Comparison of ENCODE assay signal across 13 cellular contexts in genomic region chr4:186669735-186670134, GRCh38. TPM values are rescaled to one million over a fixed set of nuclear protein-coding genes. Genes with fewer than 3 reads are reported as not detected.
DNase-seq lines count a peak whose midpoint lies in the region; ATAC-seq and TF ChIP-seq lines count a peak whose summit lies in the region.
"Had no signal": no experiment of that assay in that cellular context is flagged by ENCODE, and none has a peak within 500 bp of the region (broad histone marks: within the 10 kb centered on the region; RNA-seq: fewer than 3 reads in every experiment).

No MANE protein-coding gene starts in this region.

- CTCF ChIA-PET in T-cell (lab: Charles Lee), result no interaction called here

- 6 to 18% methylated on average over 5 of the region's 5 CpGs for WGBS in gastroesophageal sphincter (ENCODE audit: low coverage in 1 of 2), 2 donors

- H3K27me3 ChIP-seq in gastroesophageal sphincter (no peaks in the 10 kb centered on the region), neural progenitor cell (no peaks in the 10 kb centered on the region)

- TF ChIP-seq CTCF in C4-2B (conservative IDR thresholded peaks at IDR 0.05), result peak; percentile 34
- TF ChIP-seq CTCF in VCaP (conservative IDR thresholded peaks at IDR 0.05), result peak; percentile 36
- TF ChIP-seq CTCF in gastroesophageal sphincter (IDR thresholded peaks at IDR 0.05), result no peak
- TF ChIP-seq CTCF in neural progenitor cell (IDR thresholded peaks at IDR 0.05), result no peak

- peak overlapping the region; percentile 61 for H3K4me2 ChIP-seq in neural progenitor cell

- H3K4me3 ChIP-seq in gastroesophageal sphincter (no peak overlapping the region), neural progenitor cell (no peak overlapping the region)

- no peak for TF ChIP-seq POLR2A in gastroesophageal sphincter (IDR thresholded peaks at IDR 0.05)

- no peaks in the 10 kb centered on the region for H3K9me3 ChIP-seq in gastroesophageal sphincter
- no peaks in the 10 kb centered on the region for H3K9me3 ChIP-seq in neural progenitor cell (ENCODE audit: low read depth)

- H3K4me1 ChIP-seq in gastroesophageal sphincter, result peaks cover 0 to 54% (median 6%) of the 10 kb centered on the region in 3 donors
- H3K4me1 ChIP-seq in neural progenitor cell, result peaks cover 33% of the 10 kb centered on the region

- peaks cover 3% of the 10 kb centered on the region for H3K27me3 Mint-ChIP-seq in neural progenitor cell (ENCODE audit: insufficient read depth, low read depth)
- peaks cover 0 to 4% of the 10 kb centered on the region in 2 donors for H3K27me3 Mint-ChIP-seq in T-cell
- H3K27me3 Mint-ChIP-seq: activated CD8-positive, alpha-beta memory T cell treated with anti-CD3 and anti-CD28 coated beads, Interleukin-2, amount 10 ng/mL, durations not matched to agents 7 days and 5 days; stimulated activated naive CD8-positive, alpha-beta T cell treated with anti-CD3 and anti-CD28 coated beads, Interleukin-15, Interleukin-2, amounts not matched to agents 100 ng/mL and 50 ng/mL, for 24 hours had no signal

- H3K79me2 ChIP-seq in neural progenitor cell (ENCODE audit: low read depth), result peaks cover 99% of the 10 kb centered on the region

- H3K27ac ChIP-seq in C4-2B (no peak overlapping the region), VCaP (peak overlapping the region; percentile 9; the same call in 1 of the 2 replicates), gastroesophageal sphincter (peak overlapping the region; percentile 30 to 84 (median 60)), neural progenitor cell (no peak overlapping the region)

- POLR2A ChIA-PET in T-cell (lab: Charles Lee), result interaction anchor here in 1 of 2 donors (0.7 kb wide), 1 partner anchor 701 kb away, joined by 3 read pairs; no protein-coding TSS in a partner anchor

- ATAC-seq in gastroesophageal sphincter (no peak), HG02884 (IDR thresholded peaks at IDR 0.05; ENCODE audit: unreplicated experiment) (no peak), T-cell (replicated peaks in 1 of 4) (no peak)
- ATAC-seq: activated CD8-positive, alpha-beta memory T cell treated with anti-CD3 and anti-CD28 coated beads, Interleukin-2, amount 10 ng/mL, durations not matched to agents 7 days and 5 days had no signal

- H3K27ac Mint-ChIP-seq in neural progenitor cell (peak overlapping the region; percentile 16), T-cell (no peak overlapping the region)
- H3K27ac Mint-ChIP-seq: activated CD8-positive, alpha-beta memory T cell treated with anti-CD3 and anti-CD28 coated beads, Interleukin-2, amount 10 ng/mL, durations not matched to agents 7 days and 5 days; naive B cell; stimulated activated naive CD8-positive, alpha-beta T cell treated with anti-CD3 and anti-CD28 coated beads, Interleukin-15, Interleukin-2, amounts not matched to agents 100 ng/mL and 50 ng/mL, for 24 hours had no signal

- peaks cover 45% of the 10 kb centered on the region for H3K36me3 Mint-ChIP-seq in neural progenitor cell
- H3K36me3 Mint-ChIP-seq in T-cell, result no peaks in the 10 kb centered on the region
- H3K36me3 Mint-ChIP-seq: activated CD8-positive, alpha-beta memory T cell treated with anti-CD3 and anti-CD28 coated beads, Interleukin-2, amount 10 ng/mL, durations not matched to agents 7 days and 5 days; naive B cell had no signal

- H3K4me3 Mint-ChIP-seq in neural progenitor cell (no peak overlapping the region), T-cell (no peak overlapping the region)
- H3K4me3 Mint-ChIP-seq: activated CD8-positive, alpha-beta memory T cell treated with anti-CD3 and anti-CD28 coated beads, Interleukin-2, amount 10 ng/mL, durations not matched to agents 7 days and 5 days; naive B cell; stimulated activated naive CD8-positive, alpha-beta T cell treated with anti-CD3 and anti-CD28 coated beads, Interleukin-15, Interleukin-2, amounts not matched to agents 100 ng/mL and 50 ng/mL, for 24 hours had no signal

- H4K20me1 ChIP-seq in neural progenitor cell (ENCODE audit: low read depth), result peaks cover 75% of the 10 kb centered on the region

- H3K36me3 ChIP-seq in gastroesophageal sphincter (no peaks in the 10 kb centered on the region), neural progenitor cell (no peaks in the 10 kb centered on the region)

- no peak overlapping the region for H2AFZ ChIP-seq in neural progenitor cell (replicated peaks)

- DNase-seq in neural progenitor cell (ENCODE audit: low spot score) (no peak), AML-193 (lab: John Stamatoyannopoulos, UW) (no peak), activated T-cell treated with anti-CD3 and anti-CD28 coated beads for 4 hours (no peak), T-cell (no peak)
- DNase-seq: activated CD8-positive, alpha-beta memory T cell treated with anti-CD3 and anti-CD28 coated beads, Interleukin-2, amount 10 ng/mL, durations not matched to agents 7 days and 5 days; activated naive CD4-positive, alpha-beta T cell treated with Interleukin-2 at 50 U/mL for 16 hours; KG1; naive B cell had no signal

- H3K9me3 Mint-ChIP-seq in neural progenitor cell (peaks cover 7% of the 10 kb centered on the region), T-cell (no peaks in the 10 kb centered on the region)
- H3K9me3 Mint-ChIP-seq: stimulated activated naive CD8-positive, alpha-beta T cell treated with anti-CD3 and anti-CD28 coated beads, Interleukin-15, Interleukin-2, amounts not matched to agents 100 ng/mL and 50 ng/mL, for 24 hours had no signal

- TF ChIP-seq EP300 in gastroesophageal sphincter (IDR thresholded peaks at IDR 0.05), result no peak

- H3K4me1 Mint-ChIP-seq in neural progenitor cell, result peaks cover 19% of the 10 kb centered on the region
- H3K4me1 Mint-ChIP-seq in T-cell, result no peaks in the 10 kb centered on the region
- H3K4me1 Mint-ChIP-seq: activated CD8-positive, alpha-beta memory T cell treated with anti-CD3 and anti-CD28 coated beads, Interleukin-2, amount 10 ng/mL, durations not matched to agents 7 days and 5 days; naive B cell had no signal

- H3F3A ChIP-seq in neural progenitor cell (ENCODE audit: low read depth), result no peaks in the 10 kb centered on the region

- H3K9ac ChIP-seq in neural progenitor cell, result no peak overlapping the region

RNA-seq across cellular contexts. Expression of gene FAT1, which starts 53.9 kb away (rescaled TPM):
- 100 to 1,000 TPM in 3 of 4 donors, 10 to 100 TPM in 1; 84.4 to 279 (median 154) TPM for total RNA-seq in gastroesophageal sphincter
- 400 and 517 TPM in 2 replicates for total RNA-seq in neural progenitor cell (ENCODE audit: low replicate concordance)
- 1 to 10 TPM in 3 of 5 donors, not detected in 2; 1.0 to 1.5 (median 1.5) TPM for total RNA-seq in T-cell

Comparison
In these comparisons a context has a peak if more than half of its experiments do, and no peak if none do; other contexts are left out.
1. H3K27ac ChIP-seq: peak in VCaP (single experiment) and gastroesophageal sphincter (4 of 4); none in C4-2B (single experiment) and neural progenitor cell (single experiment).
2. CTCF ChIP-seq: peak in C4-2B (single experiment) and VCaP (single experiment); none in gastroesophageal sphincter (0 of 4) and neural progenitor cell (single experiment).
3. RNA of gene FAT1, which starts 53.9 kb away (total RNA-seq): 400 to 517 TPM in neural progenitor cell and 84.4 to 279 TPM in gastroesophageal sphincter; 1.0 to 1.5 TPM in T-cell; every median in the first group is over 10 times any median in the second.